Comparison of ENCODE assay signal across 14 cellular contexts in genomic region chr3:59017617-59017984, GRCh38. TPM values are rescaled to one million over a fixed set of nuclear protein-coding genes. Genes with fewer than 3 reads are reported as not detected.
"Had no signal": no experiment of that assay in that cellular context is flagged by ENCODE, and none has a peak within 500 bp of the region (broad histone marks: within the 10 kb centered on the region; RNA-seq: fewer than 3 reads in every experiment).

No MANE protein-coding gene starts in this region.

- DNase-seq: activated CD4-positive, alpha-beta T cell treated with anti-CD3 and anti-CD28 coated beads, Interleukin-2, amount 10 ng/mL, durations not matched to agents 7 days and 5 days; activated gamma-delta T cell treated with Interleukin-2 at 50 U/mL for 16 hours; activated naive CD8-positive, alpha-beta T cell treated with anti-CD3 and anti-CD28 coated beads for 36 hours; brain microvascular endothelial cell; cerebellar nuclear complex; effector memory CD8-positive, alpha-beta T cell; gastrocnemius medialis; islet precursor cell; stimulated activated naive B cell treated with anti-CD40 and anti-IgM and Interleukin-4, amounts not matched to agents 10 μg/mL and 1 μg/mL and 100 μg/mL, for 72 hours; tibial artery had no signal

- H3K9me3 Mint-ChIP-seq: activated CD4-positive, alpha-beta T cell treated with anti-CD3 and anti-CD28 coated beads, Interleukin-2, amount 10 ng/mL, durations not matched to agents 7 days and 5 days; activated naive CD8-positive, alpha-beta T cell treated with anti-CD3 and anti-CD28 coated beads for 36 hours; dendritic cell treated with granulocyte-macrophage colony-stimulating factor and Interleukin-4, amounts not matched to agents 40 ng/mL and 50 ng/mL, for 4 days had no signal

- H3K9me3 ChIP-seq: gastrocnemius medialis, tibial artery had no signal

- H3K36me3 Mint-ChIP-seq: activated naive CD8-positive, alpha-beta T cell treated with anti-CD3 and anti-CD28 coated beads for 36 hours; stimulated activated naive B cell treated with anti-CD40 and anti-IgM and Interleukin-4, amounts not matched to agents 10 μg/mL and 1 μg/mL and 100 μg/mL, for 72 hours had no signal

- H3K4me3 ChIP-seq: gastrocnemius medialis, tibial artery had no signal

- H3K27ac Mint-ChIP-seq: activated CD4-positive, alpha-beta T cell treated with anti-CD3 and anti-CD28 coated beads, Interleukin-2, amount 10 ng/mL, durations not matched to agents 7 days and 5 days; activated naive CD8-positive, alpha-beta T cell treated with anti-CD3 and anti-CD28 coated beads for 36 hours; dendritic cell treated with granulocyte-macrophage colony-stimulating factor and Interleukin-4, amounts not matched to agents 40 ng/mL and 50 ng/mL, for 4 days; effector memory CD8-positive, alpha-beta T cell; mesothelial cell of epicardium; stimulated activated naive B cell treated with anti-CD40 and anti-IgM and Interleukin-4, amounts not matched to agents 10 μg/mL and 1 μg/mL and 100 μg/mL, for 72 hours had no signal

- H3K27ac ChIP-seq: brain microvascular endothelial cell, epithelial cell of prostate, gastrocnemius medialis, tibial artery had no signal

- ATAC-seq: effector memory CD8-positive, alpha-beta T cell; gastrocnemius medialis; stimulated activated naive B cell treated with anti-CD40 and anti-IgM and Interleukin-4, amounts not matched to agents 10 μg/mL and 1 μg/mL and 100 μg/mL, for 72 hours had no signal

- H3K4me3 Mint-ChIP-seq: activated CD4-positive, alpha-beta T cell treated with anti-CD3 and anti-CD28 coated beads, Interleukin-2, amount 10 ng/mL, durations not matched to agents 7 days and 5 days; activated naive CD8-positive, alpha-beta T cell treated with anti-CD3 and anti-CD28 coated beads for 36 hours; dendritic cell treated with granulocyte-macrophage colony-stimulating factor and Interleukin-4, amounts not matched to agents 40 ng/mL and 50 ng/mL, for 4 days; effector memory CD8-positive, alpha-beta T cell; mesothelial cell of epicardium; neural crest cell; stimulated activated naive B cell treated with anti-CD40 and anti-IgM and Interleukin-4, amounts not matched to agents 10 μg/mL and 1 μg/mL and 100 μg/mL, for 72 hours had no signal

- H3K27me3 ChIP-seq: brain microvascular endothelial cell, gastrocnemius medialis, tibial artery had no signal

- H3K27me3 Mint-ChIP-seq: dendritic cell treated with granulocyte-macrophage colony-stimulating factor and Interleukin-4, amounts not matched to agents 40 ng/mL and 50 ng/mL, for 4 days; effector memory CD8-positive, alpha-beta T cell; stimulated activated naive B cell treated with anti-CD40 and anti-IgM and Interleukin-4, amounts not matched to agents 10 μg/mL and 1 μg/mL and 100 μg/mL, for 72 hours had no signal

- H3K4me1 Mint-ChIP-seq: activated CD4-positive, alpha-beta T cell treated with anti-CD3 and anti-CD28 coated beads, Interleukin-2, amount 10 ng/mL, durations not matched to agents 7 days and 5 days; activated naive CD8-positive, alpha-beta T cell treated with anti-CD3 and anti-CD28 coated beads for 36 hours; mesothelial cell of epicardium; stimulated activated naive B cell treated with anti-CD40 and anti-IgM and Interleukin-4, amounts not matched to agents 10 μg/mL and 1 μg/mL and 100 μg/mL, for 72 hours had no signal

RNA-seq across cellular contexts. Expression of gene CFAP20DC, which starts 32.2 kb away (rescaled TPM):
- total RNA-seq: gastrocnemius medialis had no signal
